In genomic region chr3:142180761-142181362, GRCh38 we compare ENCODE assay signal across 8 cellular contexts. TPM values are rescaled to one million over a fixed set of nuclear protein-coding genes. Genes with fewer than 3 reads are reported as not detected.
DNase-seq lines count a peak whose midpoint lies in the region; ATAC-seq and TF ChIP-seq lines count a peak whose summit lies in the region.

No MANE protein-coding gene starts in this region.

- POLR2A ChIA-PET in HCT116 (lab: Charles Lee): no interaction called here

- H3K36me3 ChIP-seq in HCT116 (ENCODE audit: control insufficient read depth in 1 of 2, insufficient read depth in 2 of 2, low read length in 2 of 2): peaks cover 4 to 11% of the 10 kb centered on the region in 2 experiments; a peak in 3 of 4 replicates
- no peaks in the 10 kb centered on the region for H3K36me3 ChIP-seq in neural progenitor cell

- H3K9me2 ChIP-seq in HCT116 (ENCODE audit: insufficient read depth): no peaks in the 10 kb centered on the region

- H3K9ac ChIP-seq in HCT116 (ENCODE audit: low read length): no peak overlapping the region
- no peak overlapping the region for H3K9ac ChIP-seq in neural progenitor cell

- H2AFZ ChIP-seq in HCT116 (ENCODE audit: low read depth, low read length, poor library complexity, severe bottlenecking) (no peak overlapping the region), neural progenitor cell (replicated peaks) (no peak overlapping the region)

- H3K27me3 ChIP-seq in HCT116 (ENCODE audit: insufficient read depth, low read length) (no peaks in the 10 kb centered on the region), neural progenitor cell (no peaks in the 10 kb centered on the region)

- no peak overlapping the region for H3K4me2 ChIP-seq in HCT116 (ENCODE audit: low read length)
- H3K4me2 ChIP-seq in neural progenitor cell: no peak overlapping the region

- H3K9me3 ChIP-seq in HCT116 (ENCODE audit: control insufficient read depth in 1 of 2, insufficient read depth in 1 of 2, low read depth in 1 of 2, low read length in 2 of 2) (no peaks in the 10 kb centered on the region), neural progenitor cell (ENCODE audit: low read depth) (no peaks in the 10 kb centered on the region)

- H4K20me1 ChIP-seq in HCT116 (ENCODE audit: insufficient read depth) (no peaks in the 10 kb centered on the region), neural progenitor cell (ENCODE audit: low read depth) (no peaks in the 10 kb centered on the region)

- H3K4me1 ChIP-seq in HCT116 (ENCODE audit: control insufficient read depth in 1 of 2, insufficient read depth in 2 of 2, low read length in 2 of 2): no peaks in the 10 kb centered on the region
- H3K4me1 ChIP-seq in neural progenitor cell: no peaks in the 10 kb centered on the region

- TF ChIP-seq CTCF in Calu3 (IDR thresholded peaks at IDR 0.05; ENCODE audit: unreplicated experiment) (peak; percentile 77), HCT116 (IDR thresholded peaks at IDR 0.05 in 2 of 3, conservative IDR thresholded peaks at IDR 0.05 in 1 of 3; ENCODE audit: borderline replicate concordance in 1 of 3, insufficient read depth in 1 of 3, low read depth in 2 of 3, low read length in 2 of 3) (peak; percentile 24 to 77 (median 71); a peak in 5 of 6 replicates), epithelial cell of proximal tubule (conservative IDR thresholded peaks at IDR 0.05; ENCODE audit: low read depth, low read length) (peak; percentile 70), neural progenitor cell (IDR thresholded peaks at IDR 0.05) (peak; percentile 71)

- RAD21 ChIA-PET in HCT116 (lab: Charles Lee; ENCODE audit: low non-redundant PET in 1 of 2, low total read pairs in 2 of 2, uncharacterized antibody in 2 of 2, unreplicated experiment in 2 of 2): no interaction called here

- peak; percentile 50 for TF ChIP-seq RAD21 in HCT116 (IDR thresholded peaks at IDR 0.05; ENCODE audit: low read depth)

- H3K27ac ChIP-seq in HCT116 (ENCODE audit: low read depth, low read length) (no peak overlapping the region), neural progenitor cell (no peak overlapping the region)

- intact Hi-C loops in Calu3 (cut with micrococcal nuclease; ENCODE audit: unreplicated experiment): loop anchor here (1.0 to 10.0 kb wide), 3 partner anchors 54 to 224 kb away; no protein-coding TSS in a partner anchor
- intact Hi-C loops in HCT116 (cut with micrococcal nuclease): no loop called here

- H3K9me3 Mint-ChIP-seq in Calu3 (ENCODE audit: low read depth, unreplicated experiment) (no peaks in the 10 kb centered on the region), neural progenitor cell (no peaks in the 10 kb centered on the region)

- H3K4me3 Mint-ChIP-seq in Calu3 (ENCODE audit: low read depth, unreplicated experiment) (no peak overlapping the region), neural progenitor cell (no peak overlapping the region)

- H3K4me3 ChIP-seq in HCT116 (replicated peaks in 1 of 2; ENCODE audit: low read depth in 1 of 2, low read length in 2 of 2) (no peak overlapping the region), epithelial cell of proximal tubule (ENCODE audit: low read depth, low read length) (no peak overlapping the region), neural progenitor cell (no peak overlapping the region)

- BruUV-seq in Calu3 (replicated peaks; lab: Mats Ljungman, UMichigan) (no TSS peak), HCT116 (replicated peaks; lab: Mats Ljungman, UMichigan) (no TSS peak)

- CTCF ChIA-PET in Calu3 (lab: Charles Lee): interaction anchor here (0.5 to 3.5 kb wide), 10 partner anchors 13 to 466 kb away, joined by 3 to 50 read pairs (median 5); no protein-coding TSS in a partner anchor
- CTCF ChIA-PET in HCT116 (lab: Charles Lee): interaction anchor here (0.8 to 2.2 kb wide), 5 partner anchors 9 to 101 kb away, joined by 3 to 9 read pairs (median 4); no protein-coding TSS in a partner anchor

- no peaks in the 10 kb centered on the region for H3K27me3 Mint-ChIP-seq in Calu3 (ENCODE audit: unreplicated experiment)
- H3K27me3 Mint-ChIP-seq in neural progenitor cell (ENCODE audit: insufficient read depth, low read depth): no peaks in the 10 kb centered on the region

- ATAC-seq in HCT116 (peak; percentile 75), SK-N-SH treated with all-trans-retinoic acid at 6 μM for 48 hours (peak; percentile 82), HG03045 (IDR thresholded peaks at IDR 0.05; ENCODE audit: unreplicated experiment) (no peak)

- H3K27ac Mint-ChIP-seq in Calu3 (ENCODE audit: unreplicated experiment): no peak overlapping the region
- no peak overlapping the region for H3K27ac Mint-ChIP-seq in neural progenitor cell

- H3K4me1 Mint-ChIP-seq in Calu3 (ENCODE audit: low read depth, unreplicated experiment): no peaks in the 10 kb centered on the region
- H3K4me1 Mint-ChIP-seq in neural progenitor cell: no peaks in the 10 kb centered on the region

- peaks cover 4% of the 10 kb centered on the region for H3F3A ChIP-seq in neural progenitor cell (ENCODE audit: low read depth)

- H3K79me2 ChIP-seq in HCT116 (ENCODE audit: insufficient read depth, low read length) (no peaks in the 10 kb centered on the region), neural progenitor cell (ENCODE audit: low read depth) (no peaks in the 10 kb centered on the region)

- no peak for TF ChIP-seq POLR2A in HCT116 (IDR thresholded peaks at IDR 0.05; ENCODE audit: borderline replicate concordance, extremely low read depth, insufficient read depth, insufficient read length)

- DNase-seq in Calu3 (peak; percentile 75), HCT116 (ENCODE audit: low read depth, low spot score) (peak; percentile 4), epithelial cell of proximal tubule (ENCODE audit: low read depth) (no peak), neural progenitor cell (ENCODE audit: low spot score) (peak; percentile 58), NCI-H1436 treated with DMSO at 0.1 percent for 48 hours (lab: John Stamatoyannopoulos, UW) (no peak), NCI-H748 treated with DMSO at 0.1 percent for 48 hours (lab: John Stamatoyannopoulos, UW) (no peak)

- H3K36me3 Mint-ChIP-seq in Calu3 (ENCODE audit: insufficient read depth, unreplicated experiment) (peaks cover 5% of the 10 kb centered on the region), neural progenitor cell (peaks cover 7% of the 10 kb centered on the region)

TF ChIP-seq in HCT116, 20 proteins besides CTCF, POLR2A, EP300 and RAD21 (continues in another document):
- TF ChIP-seq CEBPB (IDR thresholded peaks at IDR 0.05; ENCODE audit: low read depth) (no peak), SP1 (IDR thresholded peaks at IDR 0.05; ENCODE audit: low read depth) (no peak), ZFX (IDR thresholded peaks at IDR 0.05) (no peak), ATF3 (IDR thresholded peaks at IDR 0.05) (no peak), CBX3 (IDR thresholded peaks at IDR 0.05; ENCODE audit: low read depth) (no peak), TCF7L2 (IDR thresholded peaks at IDR 0.05; ENCODE audit: borderline replicate concordance, extremely low read depth, insufficient read depth, insufficient read length) (no peak)

TF ChIP-seq in SK-N-SH treated with all-trans-retinoic acid at 6 μM for 48 hours, 23 proteins besides CTCF, POLR2A, EP300 and RAD21:
- TF ChIP-seq GLIS3 (CRISPR knock-in tag; IDR thresholded peaks at IDR 0.05): no peak
- no peak for TF ChIP-seq ISL1 (CRISPR knock-in tag; IDR thresholded peaks at IDR 0.05)
- TF ChIP-seq PATZ1 (CRISPR knock-in tag; IDR thresholded peaks at IDR 0.05; ENCODE audit: borderline replicate concordance): no peak
- TF ChIP-seq POU6F1 (CRISPR knock-in tag; IDR thresholded peaks at IDR 0.05; ENCODE audit: borderline replicate concordance, low read depth): no peak
- TF ChIP-seq SNAI2 (CRISPR knock-in tag; IDR thresholded peaks at IDR 0.05): no peak
- TF ChIP-seq OSR1 (CRISPR knock-in tag; IDR thresholded peaks at IDR 0.05): no peak

RNA-seq across cellular contexts. Expression of gene TFDP2, which starts 31.5 kb away (rescaled TPM):
- total RNA-seq in Calu3 (2022): 51.8 and 54.8 TPM in 2 replicates
- 55.4 TPM for total RNA-seq in HCT116 (2021; ENCODE audit: unreplicated experiment)
- 11.5 and 16.3 TPM in 2 replicates for polyA plus RNA-seq in HCT116 (2012)
- total RNA-seq in epithelial cell of proximal tubule: 40.2 and 78.1 TPM in 2 replicates
- total RNA-seq in neural progenitor cell (ENCODE audit: low replicate concordance): 173 and 328 TPM in 2 replicates

RNA-seq across cellular contexts. Expression of gene GK5, which starts 44.5 kb away (rescaled TPM):
- total RNA-seq in Calu3 (2022) (48.6 and 52.6 TPM in 2 replicates), HCT116 (2021; ENCODE audit: unreplicated experiment) (16.9 TPM), epithelial cell of proximal tubule (6.4 and 16.3 TPM in 2 replicates), neural progenitor cell (ENCODE audit: low replicate concordance) (22.7 and 35.7 TPM in 2 replicates)
- polyA plus RNA-seq in HCT116 (2012): 2.3 and 2.4 TPM in 2 replicates

Comparison
In these comparisons a context has a peak if more than half of its experiments do, and no peak if none do; other contexts are left out.
1. DNase-seq: peak in Calu3 (single experiment), HCT116 (single experiment) and neural progenitor cell (single experiment); none in epithelial cell of proximal tubule (single experiment), NCI-H1436 treated with DMSO at 0.1 percent for 48 hours (single experiment) and NCI-H748 treated with DMSO at 0.1 percent for 48 hours (single experiment).
2. Peak in every context shown above with its lines, with median percentiles within 50 percentile points of each other: CTCF ChIP-seq.